Comparison of ENCODE assay signal across 8 cellular contexts in the genomic region with DNA sequence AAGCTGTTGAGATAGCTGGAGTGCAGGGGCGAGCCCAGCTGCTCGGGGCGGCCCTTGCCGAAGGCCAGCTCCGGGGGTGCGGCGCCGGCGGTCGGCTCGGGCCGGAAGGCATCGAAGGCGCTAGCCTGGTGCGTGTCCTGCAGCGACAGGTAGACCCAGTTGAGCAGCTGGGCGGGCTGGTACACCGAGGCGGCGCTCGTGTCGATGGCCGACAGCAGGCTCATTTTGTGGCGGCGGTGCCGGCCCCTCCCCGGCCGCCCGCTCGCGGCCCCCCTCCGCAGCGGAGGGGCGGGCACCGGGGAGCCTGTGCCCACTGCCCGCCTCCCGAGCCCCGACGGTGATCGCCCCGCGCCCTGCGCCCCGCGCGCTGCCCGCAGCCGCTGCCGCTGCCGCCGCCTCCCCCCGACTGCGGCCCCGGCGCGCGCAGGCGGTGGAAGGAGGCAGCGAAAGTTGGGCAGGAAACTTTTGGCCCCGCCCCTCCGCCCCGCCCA. TPM values are rescaled to one million over a fixed set of nuclear protein-coding genes. Genes with fewer than 3 reads are reported as not detected.
DNase-seq lines count a peak whose midpoint lies in the region; ATAC-seq and TF ChIP-seq lines count a peak whose summit lies in the region.

A gene (minus strand): TSS at position 408 of the 491 bp plus-strand sequence. CDS start 184 bp downstream, at position 224.

- H3K4me3 ChIP-seq in CD4-positive, CD25-positive, alpha-beta regulatory T cell (ENCODE audit: low read depth, low read length) = peak within 1 kb of the TSS; percentile 72
- H3K4me3 ChIP-seq in SJSA1 (peak within 1 kb of the TSS; percentile 89), mononuclear cell (ENCODE audit: low read length) (peak within 1 kb of the TSS; percentile 49), tibial artery (peak within 1 kb of the TSS; percentile 73 to 94)

- H3K27ac ChIP-seq in CD4-positive, CD25-positive, alpha-beta regulatory T cell (ENCODE audit: insufficient read depth, low read length, poor library complexity, severe bottlenecking) = peak within 1 kb of the TSS; percentile 45
- H3K27ac ChIP-seq in SJSA1 = 0 out of 2 replicates have a peak within 1 kb of the TSS, but pooled peaks have one; percentile 3
- peak within 1 kb of the TSS; percentile 87 to 94 for H3K27ac ChIP-seq in tibial artery

- peak in 1 of 3 donors; percentile 50 for DNase-seq in CD4-positive, CD25-positive, alpha-beta regulatory T cell
- DNase-seq in SJSA1 (ENCODE audit: low read depth in 1 of 2, low spot score in 2 of 2) (peak in 1 of 2 experiments; percentile 51), tibial artery (peak in 1 of 2 donors; percentile 80), NCI-H1092 treated with DMSO at 0.1 percent for 48 hours (lab: John Stamatoyannopoulos, UW) (no peak)
- DNase-seq in effector memory CD8-positive, alpha-beta T cell = peak in 2 of 3 experiments; percentile 54 to 55

- H3K9me3 ChIP-seq in CD4-positive, CD25-positive, alpha-beta regulatory T cell (ENCODE audit: control insufficient read depth in 2 of 2, low read length in 2 of 2) = no peaks in the 10 kb centered on the region
- no peaks in the 10 kb centered on the region for H3K9me3 ChIP-seq in SJSA1 (replicated peaks)
- no peaks in the 10 kb centered on the region for H3K9me3 ChIP-seq in mononuclear cell (ENCODE audit: low read depth, low read length)
- H3K9me3 ChIP-seq in tibial artery = no peaks in the 10 kb centered on the region

- peaks cover 5% of the 10 kb centered on the region for H3K27me3 Mint-ChIP-seq in CD4-positive, CD25-positive, alpha-beta regulatory T cell
- H3K27me3 Mint-ChIP-seq in effector memory CD8-positive, alpha-beta T cell = no peaks in the 10 kb centered on the region

- H3K36me3 Mint-ChIP-seq in CD4-positive, CD25-positive, alpha-beta regulatory T cell = no peaks in the 10 kb centered on the region
- H3K36me3 Mint-ChIP-seq in effector memory CD8-positive, alpha-beta T cell (ENCODE audit: insufficient read depth) = peaks cover 17% of the 10 kb centered on the region

- no peaks in the 10 kb centered on the region for H3K27me3 ChIP-seq in CD4-positive, CD25-positive, alpha-beta regulatory T cell (ENCODE audit: control insufficient read depth, insufficient read depth, low read length)
- no peaks in the 10 kb centered on the region for H3K27me3 ChIP-seq in SJSA1 (replicated peaks)
- H3K27me3 ChIP-seq in mononuclear cell (ENCODE audit: insufficient read depth, low read length) = peaks cover 5% of the 10 kb centered on the region
- no peaks in the 10 kb centered on the region for H3K27me3 ChIP-seq in tibial artery

- TF ChIP-seq CTCF in tibial artery (IDR thresholded peaks at IDR 0.05) = peak in 1 of 2 experiments; percentile 23

- no peaks in the 10 kb centered on the region for H3K9me3 Mint-ChIP-seq in CD4-positive, CD25-positive, alpha-beta regulatory T cell
- no peaks in the 10 kb centered on the region for H3K9me3 Mint-ChIP-seq in effector memory CD8-positive, alpha-beta T cell

- H3K4me1 Mint-ChIP-seq in CD4-positive, CD25-positive, alpha-beta regulatory T cell = peaks cover 0 to 28% (median 15%) of the 10 kb centered on the region in 4 donors
- peaks cover 22 to 23% of the 10 kb centered on the region in 2 donors for H3K4me1 Mint-ChIP-seq in effector memory CD8-positive, alpha-beta T cell (ENCODE audit: low read depth in 2 of 2)

- ATAC-seq in CD4-positive, CD25-positive, alpha-beta regulatory T cell (ENCODE audit: low read depth in 2 of 2) = peak; percentile 9
- ATAC-seq in GM19025 (IDR thresholded peaks at IDR 0.05; ENCODE audit: low read depth, unreplicated experiment) = peak; percentile 27
- peak; percentile 36 for ATAC-seq in HG03066 (IDR thresholded peaks at IDR 0.05; ENCODE audit: low read depth, unreplicated experiment)
- ATAC-seq in effector memory CD8-positive, alpha-beta T cell (replicated peaks) = peak; percentile 45

- H3K27ac Mint-ChIP-seq in CD4-positive, CD25-positive, alpha-beta regulatory T cell = peak within 1 kb of the TSS; percentile 45 to 89 (median 87)
- H3K27ac Mint-ChIP-seq in effector memory CD8-positive, alpha-beta T cell = peak within 1 kb of the TSS; percentile 68 to 85

- H3K36me3 ChIP-seq in CD4-positive, CD25-positive, alpha-beta regulatory T cell (ENCODE audit: control insufficient read depth, insufficient read depth, low read length) = no peaks in the 10 kb centered on the region
- H3K36me3 ChIP-seq in SJSA1 (no peaks in the 10 kb centered on the region), tibial artery (no peaks in the 10 kb centered on the region)

- H3K4me3 Mint-ChIP-seq in CD4-positive, CD25-positive, alpha-beta regulatory T cell = peak within 1 kb of the TSS; percentile 91 to 94 (median 93)
- H3K4me3 Mint-ChIP-seq in effector memory CD8-positive, alpha-beta T cell = peak within 1 kb of the TSS; percentile 89 to 90

- intact Hi-C loops in tibial artery (cut with DNase I; ENCODE audit: low total_unique reads) = loop anchor here (5.0 to 10.0 kb wide), 3 partner anchors 43 to 200 kb away; no protein-coding TSS in a partner anchor

- H3K4me1 ChIP-seq in CD4-positive, CD25-positive, alpha-beta regulatory T cell (ENCODE audit: control insufficient read depth, insufficient read depth, low read length, poor library complexity, severe bottlenecking) = peaks cover 24% of the 10 kb centered on the region
- peaks cover 29% of the 10 kb centered on the region for H3K4me1 ChIP-seq in SJSA1 (replicated peaks)
- H3K4me1 ChIP-seq in mononuclear cell (ENCODE audit: insufficient read depth, low read length) = peaks cover 28% of the 10 kb centered on the region
- peaks cover 0 to 48% (median 38%) of the 10 kb centered on the region in 4 donors for H3K4me1 ChIP-seq in tibial artery

RNA-seq across cellular contexts. Expression of the gene that starts here (rescaled TPM):
- 1.8 TPM for total RNA-seq in CD4-positive, CD25-positive, alpha-beta regulatory T cell
- polyA plus RNA-seq in CD4-positive, CD25-positive, alpha-beta regulatory T cell = under 1 TPM; 0.25 to 0.94 (median 0.66) TPM
- total RNA-seq in SJSA1 (2014; rRNA removed; shearing (Covaris generic)) = 9.2 and 10.4 TPM in 2 replicates
- 4.0 TPM for total RNA-seq in mononuclear cell

Comparison
In these comparisons a context has a peak if more than half of its experiments do, and no peak if none do; other contexts are left out.
1. H3K27ac ChIP-seq: peak in every context shown above with its lines; median percentile 90 in tibial artery; 45 in CD4-positive, CD25-positive, alpha-beta regulatory T cell; 3 in SJSA1.